ENCODE assay signal across 9 cellular contexts in genomic region chr19:40279761-40280607, GRCh38. TPM values are rescaled to one million over a fixed set of nuclear protein-coding genes. Genes with fewer than 3 reads are reported as not detected.
DNase-seq lines count a peak whose midpoint lies in the region; ATAC-seq and TF ChIP-seq lines count a peak whose summit lies in the region.
"Had no signal": no experiment of that assay in that cellular context is flagged by ENCODE, and none has a peak within 500 bp of the region (broad histone marks: within the 10 kb centered on the region; RNA-seq: fewer than 3 reads in every experiment).

No MANE protein-coding gene starts in this region.

- POLR2A ChIA-PET in PC-3 (lab: Charles Lee; ENCODE audit: unreplicated experiment) = no interaction called here

- H3K4me3 ChIP-seq in CD4-positive, CD25-positive, alpha-beta regulatory T cell (ENCODE audit: low read depth, low read length) = no peak overlapping the region
- H3K4me3 ChIP-seq in dorsolateral prefrontal cortex (peak overlapping the region in 36 of 59 donors; percentile 2 to 46 (median 27)), HAP-1 (no peak overlapping the region), PC-3 (ENCODE audit: low read length) (no peak overlapping the region)
- H3K4me3 ChIP-seq: SJCRH30 had no signal

- peaks cover 94% of the 10 kb centered on the region for H3K79me2 ChIP-seq in PC-3 (ENCODE audit: low read length)

- no peak for ATAC-seq in CD4-positive, CD25-positive, alpha-beta regulatory T cell (ENCODE audit: low read depth in 2 of 2)
- ATAC-seq in GM18907 (IDR thresholded peaks at IDR 0.05; ENCODE audit: unreplicated experiment) = no peak
- no peak for ATAC-seq in PC-3

- H3K9me3 Mint-ChIP-seq in CD4-positive, CD25-positive, alpha-beta regulatory T cell = peaks cover 0 to 2% (median 0%) of the 10 kb centered on the region in 7 donors
- no peaks in the 10 kb centered on the region for H3K9me3 Mint-ChIP-seq in osteocyte (ENCODE audit: unreplicated experiment)

- H3K36me3 Mint-ChIP-seq in CD4-positive, CD25-positive, alpha-beta regulatory T cell = peaks cover 8% of the 10 kb centered on the region
- H3K36me3 Mint-ChIP-seq in osteocyte (ENCODE audit: unreplicated experiment) = no peaks in the 10 kb centered on the region

- no TSS peak for BruUV-seq in PC-3 (replicated peaks; lab: Mats Ljungman, UMichigan)

- no peaks in the 10 kb centered on the region for H3K9me2 ChIP-seq in PC-3 (replicated peaks; ENCODE audit: low read length)

- peaks cover 6% of the 10 kb centered on the region for H3K36me3 ChIP-seq in CD4-positive, CD25-positive, alpha-beta regulatory T cell (ENCODE audit: control insufficient read depth, insufficient read depth, low read length)
- H3K36me3 ChIP-seq in KOPT-K1 (ENCODE audit: insufficient read depth, low read length) = peaks cover 30% of the 10 kb centered on the region
- H3K36me3 ChIP-seq in HAP-1 (replicated peaks) = peaks cover 13% of the 10 kb centered on the region
- no peaks in the 10 kb centered on the region for H3K36me3 ChIP-seq in PC-3 (ENCODE audit: low read depth, low read length)

- CTCF ChIA-PET in PC-3 (lab: Charles Lee) = no interaction called here

- H3K4me3 Mint-ChIP-seq in CD4-positive, CD25-positive, alpha-beta regulatory T cell = peak overlapping the region in 1 of 4 donors; percentile 49
- H3K4me3 Mint-ChIP-seq in osteocyte (ENCODE audit: unreplicated experiment) = no peak overlapping the region

- H3K4me2 ChIP-seq in PC-3 (ENCODE audit: low read length) = no peak overlapping the region

- H3F3A ChIP-seq in PC-3 (ENCODE audit: low read length, unreplicated experiment) = no peaks in the 10 kb centered on the region

- H3K27me3 ChIP-seq in CD4-positive, CD25-positive, alpha-beta regulatory T cell (ENCODE audit: control insufficient read depth, insufficient read depth, low read length) = no peaks in the 10 kb centered on the region
- H3K27me3 ChIP-seq in dorsolateral prefrontal cortex (no peaks in the 10 kb centered on the region), HAP-1 (ENCODE audit: low read depth) (no peaks in the 10 kb centered on the region), PC-3 (ENCODE audit: low read length) (no peaks in the 10 kb centered on the region)
- H3K27me3 ChIP-seq: SJCRH30 had no signal

- H3K4me1 Mint-ChIP-seq in CD4-positive, CD25-positive, alpha-beta regulatory T cell = peaks cover 7 to 85% (median 38%) of the 10 kb centered on the region in 4 donors
- H3K4me1 Mint-ChIP-seq in osteocyte (ENCODE audit: unreplicated experiment) = peaks cover 48% of the 10 kb centered on the region

- H2AFZ ChIP-seq in PC-3 (ENCODE audit: low read length) = no peak overlapping the region

- peaks cover 68% of the 10 kb centered on the region for H3K4me1 ChIP-seq in CD4-positive, CD25-positive, alpha-beta regulatory T cell (ENCODE audit: control insufficient read depth, insufficient read depth, low read length, poor library complexity, severe bottlenecking)
- H3K4me1 ChIP-seq in HAP-1 = peaks cover 6% of the 10 kb centered on the region; the same call in 1 of the 2 replicates
- H3K4me1 ChIP-seq in PC-3 (ENCODE audit: insufficient read depth, low read length) = no peaks in the 10 kb centered on the region

- H3K9ac ChIP-seq in PC-3 (ENCODE audit: low read length) = no peak overlapping the region

- DNase-seq in CD4-positive, CD25-positive, alpha-beta regulatory T cell = no peak
- DNase-seq in dorsolateral prefrontal cortex = no peak
- DNase-seq in osteocyte (ENCODE audit: extremely low spot score, unreplicated experiment) = no peak
- no peak for DNase-seq in HAP-1 (ENCODE audit: low spot score in 2 of 2)
- no peak for DNase-seq in activated effector memory CD4-positive, alpha-beta T cell treated with anti-CD3 and anti-CD28 coated beads, Interleukin-2, amount 50 U/mL, for 16 hours
- no peak for DNase-seq in PC-3

- H3K9me3 ChIP-seq in CD4-positive, CD25-positive, alpha-beta regulatory T cell (ENCODE audit: control insufficient read depth in 2 of 2, low read length in 2 of 2) = no peaks in the 10 kb centered on the region
- H3K9me3 ChIP-seq in KOPT-K1 (ENCODE audit: insufficient read depth, low read length, poor library complexity, severe bottlenecking) (no peaks in the 10 kb centered on the region), HAP-1 (no peaks in the 10 kb centered on the region), PC-3 (ENCODE audit: low read length) (no peaks in the 10 kb centered on the region)
- H3K9me3 ChIP-seq: SJCRH30 had no signal

- intact Hi-C loops in dorsolateral prefrontal cortex (cut with DNase I) = loop anchor here (5.0 to 10.0 kb wide), 7 partner anchors 38 to 325 kb away; partner anchors contain the start of genes C19orf47 (in 1 of the 2), CCNP (in 1 of the 2), LTBP4 (in 1 of the 2) and PLD3 (in 1 of the 2)
- intact Hi-C loops in PC-3 (cut with micrococcal nuclease) = no loop called here

- H3K27ac ChIP-seq in CD4-positive, CD25-positive, alpha-beta regulatory T cell (ENCODE audit: insufficient read depth, low read length, poor library complexity, severe bottlenecking) = no peak overlapping the region
- peak overlapping the region; percentile 33 for H3K27ac ChIP-seq in KOPT-K1 (ENCODE audit: low read depth, low read length, poor library complexity, severe bottlenecking)
- peak overlapping the region; percentile 23 to 100 (median 79) for H3K27ac ChIP-seq in dorsolateral prefrontal cortex
- H3K27ac ChIP-seq in PC-3 (ENCODE audit: low read length) = no peak overlapping the region
- H3K27ac ChIP-seq: SJCRH30 had no signal

- peak overlapping the region; percentile 17 to 71 (median 54) for H3K27ac Mint-ChIP-seq in CD4-positive, CD25-positive, alpha-beta regulatory T cell
- peak overlapping the region; percentile 63 for H3K27ac Mint-ChIP-seq in osteocyte (ENCODE audit: unreplicated experiment)

- TF ChIP-seq CTCF in dorsolateral prefrontal cortex (IDR thresholded peaks at IDR 0.05 in 54 of 56, conservative IDR thresholded peaks at IDR 0.05 in 2 of 56; ENCODE audit: low read depth in 1 of 56, partially characterized antibody in 56 of 56) (no peak), osteocyte (IDR thresholded peaks at IDR 0.05) (no peak), PC-3 (conservative IDR thresholded peaks at IDR 0.05; ENCODE audit: low read depth, low read length) (no peak)

- no peaks in the 10 kb centered on the region for H3K27me3 Mint-ChIP-seq in CD4-positive, CD25-positive, alpha-beta regulatory T cell
- no peaks in the 10 kb centered on the region for H3K27me3 Mint-ChIP-seq in osteocyte (ENCODE audit: unreplicated experiment)

- in situ Hi-C loops in HAP-1 (cut with MboI; ENCODE audit: low sequenced_read_pairs) = no loop called here

- H4K20me1 ChIP-seq in PC-3 (ENCODE audit: low read length) = 0 out of 2 replicates have a peak, but pooled peaks cover 5% of the 10 kb centered on the region

RNA-seq across cellular contexts. Expression of gene AKT2, which starts 5.2 kb away (rescaled TPM):
- 193 TPM for total RNA-seq in CD4-positive, CD25-positive, alpha-beta regulatory T cell
- polyA plus RNA-seq in CD4-positive, CD25-positive, alpha-beta regulatory T cell = 10 to 100 TPM; 16.4 to 26.2 (median 24.8) TPM
- total RNA-seq in dorsolateral prefrontal cortex = 100 to 1,000 TPM in 117 of 120 experiments, 10 to 100 TPM in 3; 95.3 to 215 (median 139) TPM
- 152 and 156 TPM in 2 replicates for total RNA-seq in osteocyte
- total RNA-seq in PC-3 (2014; rRNA removed) = 80.6 and 84.9 TPM in 2 replicates

RNA-seq across cellular contexts. Expression of gene CCNP, which starts 53.5 kb away (rescaled TPM):
- 1.2 TPM for total RNA-seq in CD4-positive, CD25-positive, alpha-beta regulatory T cell
- under 1 TPM in 1 of 4 donors, not detected in 3; 0.13 TPM for polyA plus RNA-seq in CD4-positive, CD25-positive, alpha-beta regulatory T cell
- total RNA-seq in dorsolateral prefrontal cortex (10 to 100 TPM in 1 of 120 experiments, 1 to 10 TPM in 86, under 1 TPM in 30, not detected in 3; 0.32 to 10.0 (median 1.6) TPM), osteocyte (0.51 and 0.57 TPM in 2 replicates), PC-3 (2014; rRNA removed) (not detected in 2 replicates)
- total RNA-seq: SJCRH30 had no signal

Comparison
In these comparisons a context has a peak if more than half of its experiments do, and no peak if none do; other contexts are left out.
1. H3K27ac ChIP-seq: peak in KOPT-K1 (single experiment) and dorsolateral prefrontal cortex (59 of 59); none in CD4-positive, CD25-positive, alpha-beta regulatory T cell (single experiment) and PC-3 (single experiment).
2. H3K4me3 ChIP-seq: peak in dorsolateral prefrontal cortex (36 of 59); none in CD4-positive, CD25-positive, alpha-beta regulatory T cell (single experiment), HAP-1 (single experiment) and PC-3 (single experiment).